ENCODE assay signal across 9 cellular contexts in the genomic region with DNA sequence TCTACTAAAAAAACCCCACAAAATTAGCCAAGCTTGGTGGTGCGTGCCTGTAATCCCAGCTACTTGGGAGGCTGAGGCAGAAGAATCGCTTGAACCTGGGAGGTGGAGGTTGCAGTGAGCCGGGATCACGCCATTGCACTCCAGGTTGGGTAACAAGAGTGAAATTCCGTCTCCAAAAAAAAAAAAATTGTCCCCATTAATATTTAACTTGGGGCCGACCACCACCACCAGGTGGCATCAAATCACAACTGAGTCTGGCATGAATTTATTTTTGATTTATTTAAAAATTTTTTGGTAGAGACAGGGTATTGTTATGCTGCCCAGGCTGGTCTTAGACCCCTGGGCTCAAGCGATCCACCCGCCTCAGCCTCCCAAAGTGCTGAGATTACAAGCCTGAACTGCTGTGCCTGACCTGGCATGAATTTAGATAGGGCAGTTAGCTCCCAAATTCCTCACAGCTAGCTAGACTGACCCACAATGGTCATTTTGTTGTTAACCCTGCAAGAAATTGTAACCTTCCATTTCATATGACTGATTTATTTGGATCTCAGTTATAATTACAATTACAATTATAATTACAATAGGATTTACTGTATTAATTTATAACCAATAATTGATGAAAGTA. TPM values are rescaled to one million over a fixed set of nuclear protein-coding genes. Genes with fewer than 3 reads are reported as not detected.
DNase-seq lines count a peak whose midpoint lies in the region; ATAC-seq and FAIRE-seq lines count a peak whose summit lies in the region.
"Had no signal": no experiment of that assay in that cellular context is flagged by ENCODE, and none has a peak within 500 bp of the region (broad histone marks: within the 10 kb centered on the region; RNA-seq: fewer than 3 reads in every experiment).

No MANE protein-coding gene starts in this region.

- ATAC-seq in GM18519 (IDR thresholded peaks at IDR 0.05; ENCODE audit: low FRiP score, unreplicated experiment) (no peak), HG03565 (IDR thresholded peaks at IDR 0.05; ENCODE audit: unreplicated experiment) (no peak)

- no peaks in the 10 kb centered on the region for H3K9me3 ChIP-seq in HUES64 (ENCODE audit: insufficient read depth, low read depth, low read length)
- H3K9me3 ChIP-seq: suprapubic skin had no signal

- 0 out of 2 replicates have a peak overlapping the region, but pooled peaks have one; percentile 25 for H3K27ac ChIP-seq in HUES64 (ENCODE audit: low read depth, low read length)
- H3K27ac ChIP-seq: suprapubic skin had no signal

- DNase-seq in DMS53 (lab: John Stamatoyannopoulos, UW) (peak; percentile 65), SKM-1 (lab: John Stamatoyannopoulos, UW; ENCODE audit: unreplicated experiment) (no peak), C1 segment of cervical spinal cord (lab: John Stamatoyannopoulos, UW) (no peak)
- DNase-seq in activated CD4-positive, alpha-beta T cell treated with anti-CD3 and anti-CD28 coated beads, Interleukin-2, amount 50 U/mL, for 1 hour: peak; percentile 15

- peak; percentile 24 for FAIRE-seq in islet of Langerhans (lab: Jason Lieb, UNC)

- H3K27me3 ChIP-seq in HUES64 (ENCODE audit: insufficient read depth, low read length): no peaks in the 10 kb centered on the region
- H3K27me3 ChIP-seq: suprapubic skin had no signal

- WGBS in HUES64: 81% methylated on average over 7 of the region's 8 CpGs

- H3K4me1 ChIP-seq in HUES64 (ENCODE audit: insufficient read depth, low read length): peaks cover 9% of the 10 kb centered on the region
- H3K4me1 ChIP-seq: suprapubic skin had no signal

- H3K9ac ChIP-seq in HUES64 (ENCODE audit: low read depth, low read length): no peak overlapping the region

- H3K36me3 ChIP-seq in HUES64 (ENCODE audit: insufficient read depth, low read length): no peaks in the 10 kb centered on the region
- H3K36me3 ChIP-seq: suprapubic skin had no signal

- no peak overlapping the region for H3K4me3 ChIP-seq in HUES64 (ENCODE audit: low read length)
- H3K4me3 ChIP-seq: suprapubic skin had no signal

RNA-seq across cellular contexts. Expression of gene BEND3, which starts 17.1 kb away (rescaled TPM):
- polyA plus RNA-seq in HUES64 (2013, experiment 1 of 2): 20.8 TPM
- 16.9 TPM for polyA plus RNA-seq in HUES64 (2013, experiment 2 of 2)

Comparison
In these comparisons a context has a peak if more than half of its experiments do, and no peak if none do; other contexts are left out.
1. DNase-seq: peak in DMS53 (single experiment) and activated CD4-positive, alpha-beta T cell treated with anti-CD3 and anti-CD28 coated beads, Interleukin-2, amount 50 U/mL, for 1 hour (single experiment); none in SKM-1 (single experiment) and C1 segment of cervical spinal cord (0 of 14).